8 cellular contexts compared by ENCODE assay signal in genomic region chr13:99656092-99656745, GRCh38. TPM values are rescaled to one million over a fixed set of nuclear protein-coding genes. Genes with fewer than 3 reads are reported as not detected.
DNase-seq lines count a peak whose midpoint lies in the region; ATAC-seq and TF ChIP-seq lines count a peak whose summit lies in the region.

No MANE protein-coding gene starts in this region.

- H3K4me3 ChIP-seq in esophagus squamous epithelium: no peak overlapping the region

- peak overlapping the region; percentile 87 to 99 (median 96) for H3K27ac Mint-ChIP-seq in naive thymus-derived CD8-positive, alpha-beta T cell

- ATAC-seq in GM21528 (IDR thresholded peaks at IDR 0.05; ENCODE audit: low FRiP score, unreplicated experiment): peak; percentile 67
- peak; percentile 48 to 66 for ATAC-seq in naive thymus-derived CD8-positive, alpha-beta T cell

- intact Hi-C loops in esophagus squamous epithelium (cut with DNase I): loop anchor here (10.0 kb wide), 1 partner anchor 859 kb away; no protein-coding TSS in a partner anchor

- H3K36me3 ChIP-seq in esophagus squamous epithelium: no peaks in the 10 kb centered on the region

- H3K4me1 Mint-ChIP-seq in naive thymus-derived CD8-positive, alpha-beta T cell: peaks cover 14 to 53% (median 50%) of the 10 kb centered on the region in 4 donors

- H3K27me3 ChIP-seq in esophagus squamous epithelium: no peaks in the 10 kb centered on the region

- DNase-seq in CMK (ENCODE audit: low read depth) (peak; percentile 76), KG1 (lab: John Stamatoyannopoulos, UW) (peak; percentile 71), OCI-M2 (lab: John Stamatoyannopoulos, UW; ENCODE audit: unreplicated experiment) (peak; percentile 18), esophagus squamous epithelium (lab: John Stamatoyannopoulos, UW) (peak; percentile 3)
- peak; percentile 78 for DNase-seq in activated T-cell treated with anti-CD3 and anti-CD28 coated beads, Interleukin-2, amount 50 U/mL, for 1 hour
- DNase-seq in naive thymus-derived CD8-positive, alpha-beta T cell: peak; percentile 66 to 88 (median 81)
- DNase-seq in stimulated activated naive CD4-positive, alpha-beta T cell (lab: John Stamatoyannopoulos, UW): peak; percentile 61 to 88 (median 73)

- WGBS in esophagus squamous epithelium, 2 donors: 12 to 14% methylated on average over 8 of the region's 8 CpGs

- peak overlapping the region; percentile 75 to 93 (median 83) for H3K4me3 Mint-ChIP-seq in naive thymus-derived CD8-positive, alpha-beta T cell

- H3K36me3 Mint-ChIP-seq in naive thymus-derived CD8-positive, alpha-beta T cell: no peaks in the 10 kb centered on the region

- TF ChIP-seq POLR2A in esophagus squamous epithelium (IDR thresholded peaks at IDR 0.05): no peak

- H3K9me3 Mint-ChIP-seq in naive thymus-derived CD8-positive, alpha-beta T cell: no peaks in the 10 kb centered on the region

- peaks cover 0 to 1% (median 0%) of the 10 kb centered on the region in 5 donors for H3K27me3 Mint-ChIP-seq in naive thymus-derived CD8-positive, alpha-beta T cell

- POLR2A ChIA-PET in naive thymus-derived CD8-positive, alpha-beta T cell (lab: Charles Lee): interaction anchor here (0.6 to 3.8 kb wide), 14 partner anchors 50 to 1018 kb away, joined by 3 to 26 read pairs (median 4); partner anchors contain the start of genes CLYBL, GGACT and TMTC4

- H3K27ac ChIP-seq in esophagus squamous epithelium: peak overlapping the region; percentile 35 to 67 (median 52)

- H3K4me1 ChIP-seq in esophagus squamous epithelium: peaks cover 0 to 42% (median 8%) of the 10 kb centered on the region in 3 donors

- TF ChIP-seq CTCF in esophagus squamous epithelium (IDR thresholded peaks at IDR 0.05): peak; percentile 83 to 91 (median 88)

- H3K9me3 ChIP-seq in esophagus squamous epithelium: no peaks in the 10 kb centered on the region

RNA-seq across cellular contexts. Expression of gene CLYBL, which starts 49.7 kb away (rescaled TPM):
- 10 to 100 TPM in 1 of 4 donors, 1 to 10 TPM in 3; 3.5 to 11.3 (median 6.1) TPM for total RNA-seq in esophagus squamous epithelium
- total RNA-seq in naive thymus-derived CD8-positive, alpha-beta T cell: 10 to 100 TPM; 12.1 TPM
- polyA plus RNA-seq in naive thymus-derived CD8-positive, alpha-beta T cell: 10 to 100 TPM in 1 of 3 donors, 1 to 10 TPM in 2; 6.5 to 16.8 (median 8.0) TPM

Comparison
In these comparisons a context has a peak if more than half of its experiments do, and no peak if none do; other contexts are left out.
1. DNase-seq: peak in every context shown above with its lines; median percentile 81 in naive thymus-derived CD8-positive, alpha-beta T cell; 78 in activated T-cell treated with anti-CD3 and anti-CD28 coated beads, Interleukin-2, amount 50 U/mL, for 1 hour; 76 in CMK; 73 in stimulated activated naive CD4-positive, alpha-beta T cell; 71 in KG1; 18 in OCI-M2; 3 in esophagus squamous epithelium.